In genomic region chr6:47371875-47372255, GRCh38 we compare ENCODE assay signal across 20 cellular contexts.
DNase-seq lines count a peak whose midpoint lies in the region; ATAC-seq, FAIRE-seq and TF ChIP-seq lines count a peak whose summit lies in the region.
"Had no signal": no experiment of that assay in that cellular context is flagged by ENCODE, and none has a peak within 500 bp of the region (broad histone marks: within the 10 kb centered on the region; RNA-seq: fewer than 3 reads in every experiment).

No MANE protein-coding gene starts in this region.

- H3K27me3 ChIP-seq in neural progenitor cell: no peaks in the 10 kb centered on the region

- H4K20me1 ChIP-seq in neural progenitor cell (ENCODE audit: low read depth): no peaks in the 10 kb centered on the region

- FAIRE-seq in kidney (lab: Jason Lieb, UNC): no peak
- FAIRE-seq: A204.1, D721Med, G401.6, GM12891 had no signal

- ATAC-seq in stimulated activated naive CD8-positive, alpha-beta T cell treated with anti-CD3 and anti-CD28 coated beads, Interleukin-15, amount 100 ng/mL, for 72 hours: peak; percentile 28
- no peak for ATAC-seq in stimulated activated naive CD8-positive, alpha-beta T cell treated with anti-CD3 and anti-CD28 coated beads, Interleukin-15, Interleukin-2, amounts not matched to agents 100 U/mL and 50 U/mL, for 24 hours
- peak; percentile 23 for ATAC-seq in WTC11
- ATAC-seq in omental fat pad (ENCODE audit: low FRiP score): no peak

- peaks cover 5% of the 10 kb centered on the region for H3K27me3 Mint-ChIP-seq in stimulated activated naive CD8-positive, alpha-beta T cell treated with anti-CD3 and anti-CD28 coated beads, Interleukin-15, amount 100 ng/mL, for 72 hours
- no peaks in the 10 kb centered on the region for H3K27me3 Mint-ChIP-seq in WTC11 (ENCODE audit: low read depth)
- peaks cover 2% of the 10 kb centered on the region for H3K27me3 Mint-ChIP-seq in neural progenitor cell (ENCODE audit: insufficient read depth, low read depth)
- H3K27me3 Mint-ChIP-seq: B cell had no signal

- TF ChIP-seq CTCF in WTC11 (IDR thresholded peaks at IDR 0.05): no peak
- TF ChIP-seq CTCF in neural progenitor cell (IDR thresholded peaks at IDR 0.05): no peak
- no peak for TF ChIP-seq CTCF in omental fat pad (IDR thresholded peaks at IDR 0.05)
- TF ChIP-seq CTCF in kidney (IDR thresholded peaks at IDR 0.05; ENCODE audit: borderline replicate concordance, extremely low read depth, insufficient read depth): no peak

- H2AFZ ChIP-seq in neural progenitor cell (replicated peaks): peak overlapping the region; percentile 42
- H2AFZ ChIP-seq: GM23248 had no signal

- H3K4me1 ChIP-seq in neural progenitor cell: no peaks in the 10 kb centered on the region
- no peaks in the 10 kb centered on the region for H3K4me1 ChIP-seq in kidney (ENCODE audit: control insufficient read depth in 1 of 2, insufficient read depth in 1 of 2, low read depth in 1 of 2, low read length in 2 of 2)
- H3K4me1 ChIP-seq: HAP-1 had no signal

- no peak overlapping the region for H3K4me2 ChIP-seq in neural progenitor cell

- no peak overlapping the region for H3K27ac ChIP-seq in neural progenitor cell
- H3K27ac ChIP-seq in kidney (ENCODE audit: low read depth in 2 of 2, low read length in 2 of 2): no peak overlapping the region
- H3K27ac ChIP-seq: GM23248 had no signal

- H3F3A ChIP-seq in neural progenitor cell (ENCODE audit: low read depth): no peaks in the 10 kb centered on the region

- H3K79me2 ChIP-seq in neural progenitor cell (ENCODE audit: low read depth): no peaks in the 10 kb centered on the region

- intact Hi-C loops in kidney (cut with DNase I): no loop called here

- H3K27ac Mint-ChIP-seq in stimulated activated naive CD8-positive, alpha-beta T cell treated with anti-CD3 and anti-CD28 coated beads, Interleukin-15, amount 100 ng/mL, for 72 hours: no peak overlapping the region
- H3K27ac Mint-ChIP-seq in WTC11: 0 out of 2 replicates have a peak overlapping the region, but pooled peaks have one; percentile 16
- H3K27ac Mint-ChIP-seq in neural progenitor cell: no peak overlapping the region
- H3K27ac Mint-ChIP-seq: B cell; CD4-positive, alpha-beta memory T cell had no signal

- CTCF ChIA-PET in WTC11 (lab: Charles Lee): no interaction called here

- peaks cover 4% of the 10 kb centered on the region for H3K4me1 Mint-ChIP-seq in stimulated activated naive CD8-positive, alpha-beta T cell treated with anti-CD3 and anti-CD28 coated beads, Interleukin-15, amount 100 ng/mL, for 72 hours
- H3K4me1 Mint-ChIP-seq in WTC11 (peaks cover 19% of the 10 kb centered on the region), neural progenitor cell (no peaks in the 10 kb centered on the region)
- H3K4me1 Mint-ChIP-seq: CD4-positive, alpha-beta memory T cell had no signal

- POLR2A ChIA-PET in WTC11 (lab: Charles Lee): no interaction called here

- no peaks in the 10 kb centered on the region; the same call in 1 of the 2 replicates for H3K36me3 Mint-ChIP-seq in WTC11
- H3K36me3 Mint-ChIP-seq in neural progenitor cell: no peaks in the 10 kb centered on the region
- H3K36me3 Mint-ChIP-seq: CD4-positive, alpha-beta memory T cell had no signal

- no peak overlapping the region for H3K4me3 Mint-ChIP-seq in stimulated activated naive CD8-positive, alpha-beta T cell treated with anti-CD3 and anti-CD28 coated beads, Interleukin-15, amount 100 ng/mL, for 72 hours
- H3K4me3 Mint-ChIP-seq in WTC11 (no peak overlapping the region), neural progenitor cell (no peak overlapping the region)
- H3K4me3 Mint-ChIP-seq: B cell; CD4-positive, alpha-beta memory T cell had no signal

- no peaks in the 10 kb centered on the region for H3K36me3 ChIP-seq in neural progenitor cell
- H3K36me3 ChIP-seq in kidney (ENCODE audit: control insufficient read depth in 1 of 2, insufficient read depth in 2 of 2, low read length in 2 of 2): no peaks in the 10 kb centered on the region
- H3K36me3 ChIP-seq: HAP-1 had no signal

- H3K9me3 ChIP-seq in neural progenitor cell (ENCODE audit: low read depth): no peaks in the 10 kb centered on the region
- no peaks in the 10 kb centered on the region for H3K9me3 ChIP-seq in kidney (ENCODE audit: control insufficient read depth in 1 of 2, low read length in 2 of 2)
- H3K9me3 ChIP-seq: HAP-1 had no signal

- H3K9me3 Mint-ChIP-seq in stimulated activated naive CD8-positive, alpha-beta T cell treated with anti-CD3 and anti-CD28 coated beads, Interleukin-15, amount 100 ng/mL, for 72 hours: peaks cover 0 to 10% of the 10 kb centered on the region in 2 donors
- peaks cover 23% of the 10 kb centered on the region for H3K9me3 Mint-ChIP-seq in WTC11
- H3K9me3 Mint-ChIP-seq in neural progenitor cell: no peaks in the 10 kb centered on the region

- DNase-seq in stimulated activated naive CD8-positive, alpha-beta T cell treated with anti-CD3 and anti-CD28 coated beads, Interleukin-15, amount 100 ng/mL, for 72 hours: no peak
- no peak for DNase-seq in stimulated activated naive CD8-positive, alpha-beta T cell treated with anti-CD3 and anti-CD28 coated beads, Interleukin-15, Interleukin-2, amounts not matched to agents 100 U/mL and 50 U/mL, for 24 hours
- DNase-seq in WTC11 (ENCODE audit: low spot score) (no peak), neural progenitor cell (ENCODE audit: low spot score) (no peak), NAMALWA (ENCODE audit: low spot score) (no peak), omental fat pad (ENCODE audit: low spot score) (no peak), pons (ENCODE audit: low spot score) (no peak), kidney (no peak)
- DNase-seq: C1 segment of cervical spinal cord; CD4-positive, alpha-beta memory T cell; DMS153; DMS79 treated with DMSO at 0.1 percent for 48 hours; EL; GM23248 had no signal

- H3K4me3 ChIP-seq in neural progenitor cell: no peak overlapping the region
- H3K4me3 ChIP-seq in kidney (ENCODE audit: low read length in 2 of 2): no peak overlapping the region
- H3K4me3 ChIP-seq: GM23248, HAP-1 had no signal

- H3K9ac ChIP-seq in neural progenitor cell: no peak overlapping the region
- H3K9ac ChIP-seq in kidney (ENCODE audit: low read length in 2 of 2): no peak overlapping the region
- H3K9ac ChIP-seq: GM23248 had no signal

TF ChIP-seq in WTC11, 78 proteins besides CTCF, POLR2A, EP300 and RAD21:
- TF ChIP-seq KAT7 (CRISPR knock-in tag; IDR thresholded peaks at IDR 0.05; ENCODE audit: borderline replicate concordance): 0 out of 2 replicates have a peak, but pooled peaks have one; percentile 32
- TF ChIP-seq TEAD4 (CRISPR knock-in tag; IDR thresholded peaks at IDR 0.05): no peak

Comparison
In these comparisons a context has a peak if more than half of its experiments do, and no peak if none do; other contexts are left out.
1. ATAC-seq: peak in stimulated activated naive CD8-positive, alpha-beta T cell treated with anti-CD3 and anti-CD28 coated beads, Interleukin-15, amount 100 ng/mL, for 72 hours (single experiment) and WTC11 (single experiment); none in stimulated activated naive CD8-positive, alpha-beta T cell treated with anti-CD3 and anti-CD28 coated beads, Interleukin-15, Interleukin-2, amounts not matched to agents 100 U/mL and 50 U/mL, for 24 hours (single experiment) and omental fat pad (single experiment).